ENCODE assay signal across 8 cellular contexts in the genomic region with DNA sequence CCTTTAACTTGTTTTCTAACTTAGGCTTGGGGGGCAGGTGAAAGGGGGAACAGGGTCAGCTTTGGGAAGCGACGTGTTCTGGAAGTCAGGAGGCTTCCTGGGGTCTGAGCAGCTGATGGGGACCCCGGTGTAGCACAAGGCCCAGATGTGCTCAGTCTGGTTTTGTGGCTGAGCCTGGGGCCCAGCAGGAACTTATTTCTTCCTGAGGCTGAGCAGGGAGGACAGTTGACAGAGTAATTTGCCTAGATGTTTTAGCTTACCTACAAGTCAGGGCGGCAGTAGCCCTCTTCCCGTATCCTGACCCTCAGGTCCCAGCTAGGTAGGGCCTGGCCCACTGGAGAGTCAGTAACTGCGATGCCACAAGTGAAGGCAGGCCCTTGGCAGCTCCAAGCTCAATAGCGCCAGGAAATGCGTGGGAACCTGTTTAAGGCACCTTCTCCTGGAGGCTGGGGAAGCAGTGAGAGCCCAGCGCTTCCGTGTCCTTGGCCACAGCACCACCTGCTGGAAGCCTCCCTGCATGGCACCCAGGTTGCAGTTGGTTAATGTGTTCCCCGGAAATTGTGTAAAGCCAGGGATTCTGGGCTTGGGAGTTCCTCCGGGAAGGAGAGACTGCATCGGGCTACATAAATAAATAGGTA. TPM values are rescaled to one million over a fixed set of nuclear protein-coding genes. Genes with fewer than 3 reads are reported as not detected.
DNase-seq lines count a peak whose midpoint lies in the region; ATAC-seq, FAIRE-seq and TF ChIP-seq lines count a peak whose summit lies in the region.

No MANE protein-coding gene starts in this region.

- 7% methylated on average over 12 of the region's 13 CpGs for WGBS in mammary epithelial cell (ENCODE audit: low coverage, missing lambda C conversion rate)
- WGBS in small intestine, 3 donors: 22 to 26% (median 23%) methylated on average over 13 of the region's 13 CpGs

- peak overlapping the region; percentile 71 to 99 (median 90) for H3K27ac ChIP-seq in BLaER1 treated with 17β-estradiol and CSF1 and Interleukin-3, amounts not matched to agents 10 nM and 100 nM
- H3K27ac ChIP-seq in mammary epithelial cell (ENCODE audit: insufficient read depth, low read depth, low read length) (peak overlapping the region; percentile 30), small intestine (ENCODE audit: low read depth in 1 of 2, low read length in 1 of 2) (peak overlapping the region in 1 of 2 donors; percentile 66)

- H3K9me3 ChIP-seq in BLaER1 treated with 17β-estradiol and CSF1 and Interleukin-3, amounts not matched to agents 10 nM and 100 nM (replicated peaks in 1 of 11): no peaks in the 10 kb centered on the region
- H3K9me3 ChIP-seq in mammary epithelial cell (replicated peaks; ENCODE audit: insufficient read depth, low read length): no peaks in the 10 kb centered on the region
- no peaks in the 10 kb centered on the region for H3K9me3 ChIP-seq in small intestine (ENCODE audit: control insufficient read depth, low read depth)

- DNase-seq in H54 (ENCODE audit: insufficient read length, low spot score): peak; percentile 93
- DNase-seq in NCI-H2171 treated with DMSO at 0.1 percent for 48 hours (lab: John Stamatoyannopoulos, UW): peak; percentile 85
- DNase-seq in mammary epithelial cell: peak; percentile 90
- peak; percentile 94 for DNase-seq in inferior parietal cortex (ENCODE audit: extremely low spot score)
- peak; percentile 87 for DNase-seq in small intestine

- H3K36me3 ChIP-seq in BLaER1 treated with 17β-estradiol and CSF1 and Interleukin-3, amounts not matched to agents 10 nM and 100 nM: peaks cover 0 to 15% (median 0%) of the 10 kb centered on the region in 11 experiments; a peak in 2 of 22 replicates
- H3K36me3 ChIP-seq in mammary epithelial cell (ENCODE audit: insufficient read depth, low read length) (no peaks in the 10 kb centered on the region), small intestine (ENCODE audit: control insufficient read depth in 2 of 2, insufficient read depth in 2 of 2, low read length in 2 of 2) (no peaks in the 10 kb centered on the region)

- peak overlapping the region; percentile 70 for H2AFZ ChIP-seq in mammary epithelial cell (ENCODE audit: low read depth, low read length)

- in situ Hi-C loops in mammary epithelial cell (cut with MboI; ENCODE audit: low sequenced_read_pairs in 2 of 2): no loop called here

- FAIRE-seq in H54 (lab: Jason Lieb, UNC) (peak; percentile 43), small intestine (lab: Jason Lieb, UNC) (no peak)

- TF ChIP-seq CTCF in WI38 (IDR thresholded peaks at IDR 0.05; ENCODE audit: low read depth, low read length) (peak; percentile 97), mammary epithelial cell (conservative IDR thresholded peaks at IDR 0.05 in 1 of 2, IDR thresholded peaks at IDR 0.05 in 1 of 2; ENCODE audit: extremely low read depth in 1 of 2, insufficient read depth in 1 of 2, low read depth in 1 of 2, low read length in 2 of 2) (peak; percentile 99)

- H3K4me1 ChIP-seq in BLaER1 treated with 17β-estradiol and CSF1 and Interleukin-3, amounts not matched to agents 10 nM and 100 nM: peaks cover 98 to 100% (median 99%) of the 10 kb centered on the region in 10 experiments
- H3K4me1 ChIP-seq in mammary epithelial cell (ENCODE audit: insufficient read depth, low read length): peaks cover 15% of the 10 kb centered on the region
- H3K4me1 ChIP-seq in small intestine (ENCODE audit: control insufficient read depth in 2 of 2, insufficient read depth in 1 of 2, low read depth in 1 of 2, low read length in 1 of 2): peaks cover 0 to 8% of the 10 kb centered on the region in 2 donors

- CTCF ChIA-PET in mammary epithelial cell (lab: Charles Lee; ENCODE audit: low non-redundant PET): interaction anchor here (0.6 to 1.2 kb wide), 10 partner anchors 11 to 142 kb away, joined by 3 to 30 read pairs (median 4); a partner anchor contains a TSS

- H4K20me1 ChIP-seq in BLaER1 treated with 17β-estradiol and CSF1 and Interleukin-3, amounts not matched to agents 10 nM and 100 nM: no peaks in the 10 kb centered on the region; a peak in 1 of 22 replicates
- H4K20me1 ChIP-seq in mammary epithelial cell (ENCODE audit: insufficient read depth, low read length): no peaks in the 10 kb centered on the region

- ATAC-seq in GM21526 (IDR thresholded peaks at IDR 0.05; ENCODE audit: low FRiP score, unreplicated experiment): no peak

- H3K4me3 ChIP-seq in BLaER1 treated with 17β-estradiol and CSF1 and Interleukin-3, amounts not matched to agents 10 nM and 100 nM: peak overlapping the region; percentile 44 to 68 (median 56)
- no peak overlapping the region for H3K4me3 ChIP-seq in WI38 (ENCODE audit: low read depth, low read length)
- no peak overlapping the region for H3K4me3 ChIP-seq in mammary epithelial cell (replicated peaks in 1 of 3; ENCODE audit: insufficient read depth in 1 of 3, low read depth in 2 of 3, low read length in 3 of 3)
- no peak overlapping the region for H3K4me3 ChIP-seq in small intestine (ENCODE audit: low read depth in 1 of 2, low read length in 2 of 2)

- dilution Hi-C loops in mammary epithelial cell (cut with HindIII; ENCODE audit: low sequenced_read_pairs): loop anchor here (5.0 to 10.0 kb wide), 4 partner anchors 42 to 655 kb away; a partner anchor contains a TSS

- peak overlapping the region; percentile 73 to 92 (median 82) for H3K9ac ChIP-seq in BLaER1 treated with 17β-estradiol and CSF1 and Interleukin-3, amounts not matched to agents 10 nM and 100 nM
- no peak overlapping the region for H3K9ac ChIP-seq in mammary epithelial cell (ENCODE audit: insufficient read depth, low read length)

- H3K79me2 ChIP-seq in mammary epithelial cell (ENCODE audit: insufficient read depth, low read length): no peaks in the 10 kb centered on the region

- H3K4me2 ChIP-seq in BLaER1 treated with 17β-estradiol and CSF1 and Interleukin-3, amounts not matched to agents 10 nM and 100 nM: peak overlapping the region; percentile 89 to 99 (median 95)
- peak overlapping the region; percentile 31 for H3K4me2 ChIP-seq in mammary epithelial cell (ENCODE audit: insufficient read depth, low read depth, low read length)

- TF ChIP-seq POLR2A in H54 (IDR thresholded peaks at IDR 0.05; ENCODE audit: low read depth, low read length): 0 out of 2 replicates have a peak, but pooled peaks have one; percentile 19

- BruUV-seq in mammary epithelial cell (replicated peaks; lab: Mats Ljungman, UMichigan): no TSS peak

- intact Hi-C loops in mammary epithelial cell (cut with micrococcal nuclease): loop anchor here (1.0 to 5.0 kb wide), 11 partner anchors 22 to 258 kb away; a partner anchor contains a TSS

- H3K27me3 ChIP-seq in BLaER1 treated with 17β-estradiol and CSF1 and Interleukin-3, amounts not matched to agents 10 nM and 100 nM: peaks cover 0 to 15% (median 0%) of the 10 kb centered on the region in 11 experiments; a peak in 3 of 22 replicates
- H3K27me3 ChIP-seq in mammary epithelial cell (ENCODE audit: insufficient read depth, low read length): no peaks in the 10 kb centered on the region
- no peaks in the 10 kb centered on the region for H3K27me3 ChIP-seq in small intestine (ENCODE audit: control insufficient read depth in 2 of 2, insufficient read depth in 2 of 2, low read length in 2 of 2)

RNA-seq across cellular contexts. Expression of a gene that starts 5.2 kb away (rescaled TPM):
- under 1 TPM in 1 of 2 donors, not detected in 1; 0.17 TPM for total RNA-seq in mammary epithelial cell
- polyA plus RNA-seq in mammary epithelial cell (0.20 TPM), small intestine (1 to 10 TPM in 1 of 3 donors, not detected in 2; 1.7 TPM)
- polyA minus RNA-seq in mammary epithelial cell: not detected

RNA-seq across cellular contexts. Expression of a gene that starts 58.6 kb away (rescaled TPM):
- total RNA-seq in mammary epithelial cell: 100 to 1,000 TPM; 170 to 608 TPM
- 120 TPM for polyA plus RNA-seq in mammary epithelial cell
- 1,186 TPM for polyA minus RNA-seq in mammary epithelial cell
- 1 to 10 TPM in 1 of 3 donors, not detected in 2; 3.0 TPM for polyA plus RNA-seq in small intestine

Comparison
In these comparisons a context has a peak if more than half of its experiments do, and no peak if none do; other contexts are left out.
1. H3K4me3 ChIP-seq: peak in BLaER1 treated with 17β-estradiol and CSF1 and Interleukin-3, amounts not matched to agents 10 nM and 100 nM (10 of 10); none in WI38 (single experiment), mammary epithelial cell (0 of 3) and small intestine (0 of 2).
2. RNA of a gene that starts 58.6 kb away (polyA plus RNA-seq): 120 TPM in mammary epithelial cell (single experiment); 3.0 TPM in small intestine; every median in the first group is over 10 times any median in the second.
3. Peak in every context shown above with its lines, with median percentiles within 50 percentile points of each other: DNase-seq.